Comparison of ENCODE assay signal across 9 cellular contexts in genomic region chr18:75408554-75409506, GRCh38. TPM values are rescaled to one million over a fixed set of nuclear protein-coding genes. Genes with fewer than 3 reads are reported as not detected.
DNase-seq lines count a peak whose midpoint lies in the region; ATAC-seq, FAIRE-seq and TF ChIP-seq lines count a peak whose summit lies in the region.
"Had no signal": no experiment of that assay in that cellular context is flagged by ENCODE, and none has a peak within 500 bp of the region (broad histone marks: within the 10 kb centered on the region; RNA-seq: fewer than 3 reads in every experiment).

No MANE protein-coding gene starts in this region.

- peak overlapping the region; percentile 75 for H3K27ac ChIP-seq in RWPE1
- H3K27ac ChIP-seq in kidney (ENCODE audit: low read depth in 2 of 2, low read length in 2 of 2), result no peak overlapping the region

- no peaks in the 10 kb centered on the region for H3K9me3 ChIP-seq in kidney (ENCODE audit: control insufficient read depth in 1 of 2, low read length in 2 of 2)

- no peak for TF ChIP-seq CTCF in RWPE1 (conservative IDR thresholded peaks at IDR 0.05; ENCODE audit: low read depth)
- no peak for TF ChIP-seq CTCF in kidney (IDR thresholded peaks at IDR 0.05; ENCODE audit: borderline replicate concordance, extremely low read depth, insufficient read depth)

- POLR2A ChIA-PET in RWPE1 (lab: Yijun Ruan, JAX; ENCODE audit: low non-redundant PET), result no interaction called here

- no peak overlapping the region for H3K9ac ChIP-seq in kidney (ENCODE audit: low read length in 2 of 2)

- H3K4me1 ChIP-seq in kidney (ENCODE audit: control insufficient read depth in 1 of 2, insufficient read depth in 1 of 2, low read depth in 1 of 2, low read length in 2 of 2), result peaks cover 0 to 9% of the 10 kb centered on the region in 2 donors

- FAIRE-seq in kidney (lab: Jason Lieb, UNC), result no peak

- H3K36me3 ChIP-seq in kidney (ENCODE audit: control insufficient read depth in 1 of 2, insufficient read depth in 2 of 2, low read length in 2 of 2), result no peaks in the 10 kb centered on the region

- intact Hi-C loops in kidney (cut with DNase I), result no loop called here

- no peak overlapping the region for H3K4me3 ChIP-seq in kidney (ENCODE audit: low read length in 2 of 2)

- CTCF ChIA-PET in RWPE1 (lab: Yijun Ruan, JAX), result no interaction called here

- no peak for DNase-seq in activated CD4-positive, CD25-positive, alpha-beta regulatory T cell treated with anti-CD3 and anti-CD28 coated beads, Interleukin-2, amount 50 U/mL, for 72 hours
- DNase-seq in RWPE1 (ENCODE audit: low spot score) (peak; percentile 94), kidney (no peak), NCI-H526 treated with DMSO at 0.1 percent for 48 hours (lab: John Stamatoyannopoulos, UW) (no peak)
- peak; percentile 18 to 38 for DNase-seq in stimulated activated CD8-positive, alpha-beta memory T cell treated with anti-CD3 and anti-CD28 coated beads, Interleukin-15, amount 100 ng/mL, for 48 hours (ENCODE audit: low read depth in 2 of 2)

- ATAC-seq in activated CD4-positive, CD25-positive, alpha-beta regulatory T cell treated with anti-CD3 and anti-CD28 coated beads, Interleukin-2, amount 50 U/mL, for 24 hours, result peak; percentile 80 to 89
- ATAC-seq in esophagus mucosa (peak; percentile 95), GM21825 (IDR thresholded peaks at IDR 0.05; ENCODE audit: unreplicated experiment) (no peak)

RNA-seq across cellular contexts. Expression of gene SMIM21, which starts 18.7 kb away (rescaled TPM):
- total RNA-seq in esophagus mucosa (not detected), kidney (not detected)
- polyA plus RNA-seq in kidney (ENCODE audit: insufficient read depth, low read depth, low replicate concordance), result not detected
- polyA plus RNA-seq: neural cell had no signal

Comparison
In these comparisons a context has a peak if more than half of its experiments do, and no peak if none do; other contexts are left out.
1. DNase-seq: peak in RWPE1 (single experiment) and stimulated activated CD8-positive, alpha-beta memory T cell treated with anti-CD3 and anti-CD28 coated beads, Interleukin-15, amount 100 ng/mL, for 48 hours (2 of 2); none in activated CD4-positive, CD25-positive, alpha-beta regulatory T cell treated with anti-CD3 and anti-CD28 coated beads, Interleukin-2, amount 50 U/mL, for 72 hours (single experiment), kidney (single experiment) and NCI-H526 treated with DMSO at 0.1 percent for 48 hours (single experiment).